1 cellular context compared by ENCODE assay signal in genomic region chr20:63694596-63695418, GRCh38.
TF ChIP-seq lines count a peak whose summit lies in the region.

No MANE protein-coding gene starts in this region.

TF ChIP-seq in HepG2, 621 proteins besides CTCF, POLR2A, EP300 and RAD21:
- TF ChIP-seq ZNF326 (CRISPR knock-in tag; IDR thresholded peaks at IDR 0.05; ENCODE audit: borderline replicate concordance) = 0 out of 2 replicates have a peak, but pooled peaks have one; percentile 58
- 0 out of 2 replicates have a peak, but pooled peaks have one; percentile 4 for TF ChIP-seq POLR2G (IDR thresholded peaks at IDR 0.05; ENCODE audit: low read depth, low read length)
- TF ChIP-seq CAMTA2 (CRISPR knock-in tag; IDR thresholded peaks at IDR 0.05; ENCODE audit: borderline replicate concordance) = 0 out of 2 replicates have a peak, but pooled peaks have one; percentile 5
- TF ChIP-seq AKAP8 (CRISPR knock-in tag; IDR thresholded peaks at IDR 0.05) = 0 out of 2 replicates have a peak, but pooled peaks have one; percentile 22
- peak; percentile 79 for TF ChIP-seq SRSF1 (optimal IDR thresholded peaks at IDR 0.05; ENCODE audit: low read depth, low read length)
- TF ChIP-seq STAG1 (CRISPR knock-in tag; IDR thresholded peaks at IDR 0.05) = no peak
- no peak for TF ChIP-seq ZNF224 (CRISPR knock-in tag; IDR thresholded peaks at IDR 0.05)
- TF ChIP-seq TAF1 (CRISPR knock-in tag; IDR thresholded peaks at IDR 0.05) = 0 out of 2 replicates have a peak, but pooled peaks have one; percentile 20
- TF ChIP-seq AGO2 (optimal IDR thresholded peaks at IDR 0.05; ENCODE audit: low read depth, low read length) = peak; percentile 85
- TF ChIP-seq ZFP82 (CRISPR knock-in tag; IDR thresholded peaks at IDR 0.05; ENCODE audit: borderline replicate concordance) = peak; percentile 7; the same call in 1 of the 2 replicates
- TF ChIP-seq AGO1 (IDR thresholded peaks at IDR 0.05; ENCODE audit: low read depth, low read length, poor library complexity, severe bottlenecking) = peak; percentile 4
